ENCODE assay signal across 19 cellular contexts in the genomic region with DNA sequence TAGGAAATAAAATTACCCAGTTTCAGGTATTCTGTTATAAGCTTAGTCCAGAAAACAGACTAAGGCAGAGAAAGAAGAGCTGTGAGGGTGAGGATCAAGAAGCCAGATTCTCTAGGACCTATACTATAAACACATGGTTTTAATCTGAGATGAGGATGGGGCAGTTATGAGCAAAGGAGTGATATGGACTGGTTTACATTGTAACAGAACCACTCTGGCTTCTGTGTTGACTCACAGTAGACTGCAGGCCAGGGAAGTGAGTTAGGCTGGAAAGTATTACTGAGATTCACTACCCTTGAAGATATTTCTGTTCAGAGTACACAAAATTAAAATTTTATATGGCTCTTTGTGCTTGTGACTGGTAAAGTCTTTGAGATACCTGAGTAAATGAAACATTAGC. TPM values are rescaled to one million over a fixed set of nuclear protein-coding genes. Genes with fewer than 3 reads are reported as not detected.
DNase-seq lines count a peak whose midpoint lies in the region; ATAC-seq and TF ChIP-seq lines count a peak whose summit lies in the region.
"Had no signal": no experiment of that assay in that cellular context is flagged by ENCODE, and none has a peak within 500 bp of the region (broad histone marks: within the 10 kb centered on the region; RNA-seq: fewer than 3 reads in every experiment).

No MANE protein-coding gene starts in this region.

- no peak overlapping the region for H3K23ac ChIP-seq in IMR-90 (ENCODE audit: low read depth, low read length)

- H3K27ac Mint-ChIP-seq in CD4-positive, CD25-positive, alpha-beta regulatory T cell: peak overlapping the region in 2 of 3 donors; percentile 32 to 54
- H3K27ac Mint-ChIP-seq in neural crest cell (ENCODE audit: unreplicated experiment) (no peak overlapping the region), mesothelial cell of epicardium (no peak overlapping the region)

- no peak for TF ChIP-seq RAD21 in IMR-90 (IDR thresholded peaks at IDR 0.05; ENCODE audit: low read length)

- H3K4me2 ChIP-seq in IMR-90 (ENCODE audit: low read depth, low read length): no peak overlapping the region

- no peaks in the 10 kb centered on the region for H3K36me3 ChIP-seq in CD4-positive, CD25-positive, alpha-beta regulatory T cell (ENCODE audit: control insufficient read depth, insufficient read depth, low read length)
- H3K36me3 ChIP-seq in IMR-90 (ENCODE audit: control insufficient read depth, insufficient read depth, low read length): no peaks in the 10 kb centered on the region
- H3K36me3 ChIP-seq in body of pancreas (replicated peaks in 1 of 2; ENCODE audit: insufficient read depth in 1 of 2, low read depth in 2 of 2): no peaks in the 10 kb centered on the region
- H3K36me3 ChIP-seq in heart right ventricle: no peaks in the 10 kb centered on the region
- H3K36me3 ChIP-seq: SJCRH30 had no signal

- no peaks in the 10 kb centered on the region for H3K9me3 Mint-ChIP-seq in CD4-positive, CD25-positive, alpha-beta regulatory T cell
- H3K9me3 Mint-ChIP-seq in neural crest cell: no peaks in the 10 kb centered on the region
- H3K9me3 Mint-ChIP-seq in mesothelial cell of epicardium: no peaks in the 10 kb centered on the region

- H3K36me3 Mint-ChIP-seq in CD4-positive, CD25-positive, alpha-beta regulatory T cell: no peaks in the 10 kb centered on the region
- H3K36me3 Mint-ChIP-seq in neural crest cell (ENCODE audit: low read depth) (no peaks in the 10 kb centered on the region), mesothelial cell of epicardium (no peaks in the 10 kb centered on the region)

- H3K18ac ChIP-seq in IMR-90 (ENCODE audit: low read depth, low read length): no peak overlapping the region

- no peak overlapping the region for H2BK20ac ChIP-seq in IMR-90 (ENCODE audit: low read depth, low read length)

- no peak overlapping the region for H2AFZ ChIP-seq in IMR-90 (replicated peaks; ENCODE audit: low read length, poor library complexity)

- peak overlapping the region; percentile 55 for H2BK5ac ChIP-seq in IMR-90 (ENCODE audit: low read depth, low read length, poor library complexity, severe bottlenecking)

- peak overlapping the region in 1 of 2 experiments; percentile 4; a peak in 1 of 4 replicates for H4K8ac ChIP-seq in IMR-90 (ENCODE audit: low read depth in 2 of 2, low read length in 2 of 2)

- H2AK5ac ChIP-seq in IMR-90 (ENCODE audit: low read depth, low read length): no peak overlapping the region

- POLR2A ChIA-PET in IMR-90 (lab: Charles Lee; ENCODE audit: unreplicated experiment): no interaction called here

- H3K9me1 ChIP-seq in IMR-90 (ENCODE audit: insufficient read depth, low read length): peaks cover 3% of the 10 kb centered on the region; the same call in 1 of the 2 replicates

- ATAC-seq in CD4-positive, CD25-positive, alpha-beta regulatory T cell (ENCODE audit: low read depth in 2 of 2): no peak
- ATAC-seq in IMR-90 (ENCODE audit: low read depth): peak; percentile 3; the same call in 1 of the 2 replicates
- ATAC-seq in body of pancreas: no peak
- no peak for ATAC-seq in heart right ventricle
- ATAC-seq in GM18873 (IDR thresholded peaks at IDR 0.05; ENCODE audit: low FRiP score, unreplicated experiment): no peak

- H3K4ac ChIP-seq in IMR-90 (ENCODE audit: low read depth, low read length): no peak overlapping the region

- no peak overlapping the region for H2BK15ac ChIP-seq in IMR-90 (ENCODE audit: low read depth, low read length)

- H3K27me3 ChIP-seq in CD4-positive, CD25-positive, alpha-beta regulatory T cell (ENCODE audit: control insufficient read depth, insufficient read depth, low read length): peaks cover 8% of the 10 kb centered on the region
- H3K27me3 ChIP-seq in IMR-90 (ENCODE audit: control insufficient read depth, insufficient read depth, low read length) (no peaks in the 10 kb centered on the region), body of pancreas (peaks cover 0 to 3% of the 10 kb centered on the region in 2 donors), heart right ventricle (peaks cover 0 to 3% (median 0%) of the 10 kb centered on the region in 7 donors)
- H3K27me3 ChIP-seq: SJCRH30 had no signal

- peaks cover 15 to 34% (median 26%) of the 10 kb centered on the region in 4 donors for H3K4me1 Mint-ChIP-seq in CD4-positive, CD25-positive, alpha-beta regulatory T cell
- H3K4me1 Mint-ChIP-seq in neural crest cell (peaks cover 24% of the 10 kb centered on the region), mesothelial cell of epicardium (peaks cover 24% of the 10 kb centered on the region)

- TF ChIP-seq CTCF in IMR-90 (conservative IDR thresholded peaks at IDR 0.05; ENCODE audit: low read depth, low read length) (no peak), neural crest cell (conservative IDR thresholded peaks at IDR 0.05) (no peak), body of pancreas (IDR thresholded peaks at IDR 0.05) (no peak), mesothelial cell of epicardium (IDR thresholded peaks at IDR 0.05; ENCODE audit: unreplicated experiment) (no peak), heart right ventricle (IDR thresholded peaks at IDR 0.05) (no peak)

- TF ChIP-seq POLR2A in IMR-90 (IDR thresholded peaks at IDR 0.05; ENCODE audit: low read depth, low read length) (no peak), body of pancreas (IDR thresholded peaks at IDR 0.05) (no peak)

- peaks cover 8 to 25% of the 10 kb centered on the region in 2 experiments for H3K79me1 ChIP-seq in IMR-90 (ENCODE audit: low read depth in 1 of 2, low read length in 2 of 2)

- no peaks in the 10 kb centered on the region for H3K9me3 ChIP-seq in CD4-positive, CD25-positive, alpha-beta regulatory T cell (ENCODE audit: control insufficient read depth in 2 of 2, low read length in 2 of 2)
- H3K9me3 ChIP-seq in IMR-90 (ENCODE audit: control insufficient read depth, insufficient read depth, low read length) (no peaks in the 10 kb centered on the region), body of pancreas (no peaks in the 10 kb centered on the region), heart right ventricle (no peaks in the 10 kb centered on the region)
- H3K9me3 ChIP-seq: SJCRH30 had no signal

- H3K27me3 Mint-ChIP-seq in CD4-positive, CD25-positive, alpha-beta regulatory T cell: peaks cover 30% of the 10 kb centered on the region
- H3K27me3 Mint-ChIP-seq in neural crest cell (ENCODE audit: low read depth) (peaks cover 22% of the 10 kb centered on the region), mesothelial cell of epicardium (ENCODE audit: low read depth) (peaks cover 15% of the 10 kb centered on the region)

- no peak overlapping the region for H3K4me3 Mint-ChIP-seq in CD4-positive, CD25-positive, alpha-beta regulatory T cell
- H3K4me3 Mint-ChIP-seq in neural crest cell (peak overlapping the region; percentile 59), mesothelial cell of epicardium (no peak overlapping the region)

- peaks cover 25% of the 10 kb centered on the region for H3K4me1 ChIP-seq in CD4-positive, CD25-positive, alpha-beta regulatory T cell (ENCODE audit: control insufficient read depth, insufficient read depth, low read length, poor library complexity, severe bottlenecking)
- peaks cover 6% of the 10 kb centered on the region for H3K4me1 ChIP-seq in IMR-90 (ENCODE audit: control insufficient read depth, insufficient read depth, low read length)
- peaks cover 18% of the 10 kb centered on the region for H3K4me1 ChIP-seq in body of pancreas
- H3K4me1 ChIP-seq in heart right ventricle: peaks cover 2 to 37% (median 21%) of the 10 kb centered on the region in 9 donors

- in situ Hi-C loops in IMR-90 (cut with MboI; ENCODE audit: low sequenced_read_pairs): no loop called here

- intact Hi-C loops in IMR-90 (cut with micrococcal nuclease) (no loop called here), body of pancreas (cut with DNase I) (loop anchor here (5.0 kb wide), 1 partner anchor 296 kb away; no protein-coding TSS in a partner anchor), heart right ventricle (cut with DNase I) (loop anchor here in 7 of 10 donors (10.0 kb wide), 4 partner anchors 283 to 353 kb away; a partner anchor contains a TSS)

- no peak overlapping the region for H3K9ac ChIP-seq in IMR-90 (ENCODE audit: low read depth, low read length)

- H4K5ac ChIP-seq in IMR-90 (ENCODE audit: low read depth, low read length): no peak overlapping the region

- BruUV-seq in IMR-90 (replicated peaks; lab: Mats Ljungman, UMichigan): no TSS peak

- H2AK9ac ChIP-seq in IMR-90 (replicated peaks; ENCODE audit: low read depth, low read length, poor library complexity): no peak overlapping the region

- no peak overlapping the region for H2BK120ac ChIP-seq in IMR-90 (ENCODE audit: low read depth, low read length)

- H3K56ac ChIP-seq in IMR-90 (ENCODE audit: extremely low read depth, insufficient read depth, low read length): no peak overlapping the region

- peaks cover 3% of the 10 kb centered on the region; the same call in 1 of the 2 replicates for H4K20me1 ChIP-seq in IMR-90 (ENCODE audit: insufficient read depth, low read length)

- CTCF ChIA-PET in IMR-90 (lab: Yijun Ruan, JAX): interaction anchor here (0.6 kb wide), 1 partner anchor 299 kb away, joined by 3 read pairs; no protein-coding TSS in a partner anchor

- dilution Hi-C loops in IMR-90 (cut with HindIII; ENCODE audit: low sequenced_read_pairs, unreplicated experiment): no loop called here

- no peak overlapping the region for H3K14ac ChIP-seq in IMR-90 (replicated peaks; ENCODE audit: low read depth, low read length)

- H4K91ac ChIP-seq in IMR-90 (ENCODE audit: insufficient read depth, low read depth, low read length): no peak overlapping the region

- H3K4me3 ChIP-seq in CD4-positive, CD25-positive, alpha-beta regulatory T cell (ENCODE audit: low read depth, low read length): no peak overlapping the region
- no peak overlapping the region for H3K4me3 ChIP-seq in IMR-90 (ENCODE audit: insufficient read depth, low read depth, low read length)
- H3K4me3 ChIP-seq in body of pancreas: no peak overlapping the region
- H3K4me3 ChIP-seq in heart right ventricle: no peak overlapping the region
- H3K4me3 ChIP-seq: SJCRH30 had no signal

- DNase-seq in CD4-positive, CD25-positive, alpha-beta regulatory T cell: no peak
- DNase-seq in IMR-90: peak; percentile 80
- peak; percentile 38 for DNase-seq in fibroblast of gingiva (ENCODE audit: low read depth)
- DNase-seq in neural crest cell (ENCODE audit: low read depth, low spot score): no peak
- no peak for DNase-seq in body of pancreas
- no peak for DNase-seq in mesothelial cell of epicardium (ENCODE audit: low spot score in 2 of 2, unreplicated experiment in 2 of 2)
- no peak for DNase-seq in heart right ventricle
- DNase-seq: DMS153, GF-D8, H7, NCI-H1436, NCI-H2029, NCI-H345, NCI-H526, SJCRH30 had no signal

- no peak overlapping the region for H3K27ac ChIP-seq in CD4-positive, CD25-positive, alpha-beta regulatory T cell (ENCODE audit: insufficient read depth, low read length, poor library complexity, severe bottlenecking)
- H3K27ac ChIP-seq in IMR-90 (ENCODE audit: insufficient read depth, low read length) (no peak overlapping the region), body of pancreas (no peak overlapping the region), heart right ventricle (no peak overlapping the region)
- H3K27ac ChIP-seq: SJCRH30 had no signal

RNA-seq across cellular contexts. Expression of a gene that starts 3.2 kb away (rescaled TPM):
- 49.5 TPM for total RNA-seq in CD4-positive, CD25-positive, alpha-beta regulatory T cell
- 10 to 100 TPM; 65.0 to 97.8 (median 80.8) TPM for polyA plus RNA-seq in CD4-positive, CD25-positive, alpha-beta regulatory T cell
- total RNA-seq in IMR-90 (2012; rRNA removed) (35.8 and 92.8 TPM in 2 replicates), neural crest cell (49.6 and 49.9 TPM in 2 replicates), body of pancreas (10 to 100 TPM; 21.4 to 28.0 TPM), mesothelial cell of epicardium (34.4 to 37.6 TPM (median 37.0 TPM) in 3 replicates), heart right ventricle (10 to 100 TPM; 40.8 to 79.7 (median 49.7) TPM)
- polyA plus RNA-seq in IMR-90 (2012; rRNA removed) (22.8 and 23.6 TPM in 2 replicates), heart right ventricle (100 to 1,000 TPM in 1 of 2 donors, 10 to 100 TPM in 1; 80.3 to 123 TPM)
- 12.9 and 19.1 TPM in 2 replicates for polyA plus RNA-seq in IMR-90 (2012; cell fraction: cytosol; rRNA removed)
- polyA plus RNA-seq in IMR-90 (2012; cell fraction: nucleus; rRNA removed; ENCODE audit: low replicate concordance): 4.5 and 6.9 TPM in 2 replicates

RNA-seq across cellular contexts. Expression of a gene that starts 14.6 kb away (rescaled TPM):
- not detected for total RNA-seq in CD4-positive, CD25-positive, alpha-beta regulatory T cell
- polyA plus RNA-seq in CD4-positive, CD25-positive, alpha-beta regulatory T cell: not detected
- total RNA-seq in IMR-90 (2012; rRNA removed): not detected in 2 replicates
- polyA plus RNA-seq in IMR-90 (2012; rRNA removed): 0.07 and 0.11 TPM in 2 replicates
- polyA plus RNA-seq in IMR-90 (2012; cell fraction: cytosol; rRNA removed): not detected in 2 replicates
- 0.04 and 0.16 TPM in 2 replicates for polyA plus RNA-seq in IMR-90 (2012; cell fraction: nucleus; rRNA removed; ENCODE audit: low replicate concordance)
- not detected in 2 replicates for total RNA-seq in neural crest cell
- total RNA-seq in body of pancreas: not detected
- total RNA-seq in mesothelial cell of epicardium: not detected in 3 replicates
- total RNA-seq in heart right ventricle: under 1 TPM in 1 of 10 donors, not detected in 9; 0.26 TPM
- polyA plus RNA-seq in heart right ventricle: under 1 TPM; 0.09 to 0.22 TPM
- total RNA-seq: Daoy, H7, HT-29, M059J, SJCRH30 had no signal

RNA-seq across cellular contexts. Expression of a gene that starts 22.6 kb away (rescaled TPM):
- 0.37 TPM for total RNA-seq in CD4-positive, CD25-positive, alpha-beta regulatory T cell
- polyA plus RNA-seq in CD4-positive, CD25-positive, alpha-beta regulatory T cell: not detected
- under 0.01 TPM in 1 of 2 replicates, not detected in the other for total RNA-seq in IMR-90 (2012; rRNA removed)
- 0.03 TPM in 1 of 2 replicates, not detected in the other for polyA plus RNA-seq in IMR-90 (2012; rRNA removed)
- not detected in 2 replicates for polyA plus RNA-seq in IMR-90 (2012; cell fraction: cytosol; rRNA removed)
- polyA plus RNA-seq in IMR-90 (2012; cell fraction: nucleus; rRNA removed; ENCODE audit: low replicate concordance): not detected in 2 replicates
- not detected in 2 replicates for total RNA-seq in neural crest cell
- total RNA-seq in body of pancreas: not detected
- 1.7 to 2.3 TPM (median 2.1 TPM) in 3 replicates for total RNA-seq in mesothelial cell of epicardium
- under 1 TPM in 6 of 10 donors, not detected in 4; 0.09 to 0.26 (median 0.23) TPM for total RNA-seq in heart right ventricle
- polyA plus RNA-seq in heart right ventricle: under 1 TPM; 0.03 to 0.22 TPM
- total RNA-seq: Daoy, H7, HT-29, SJCRH30 had no signal

RNA-seq across cellular contexts. Expression of a gene that starts 48.2 kb away (rescaled TPM):
- 0.52 TPM for total RNA-seq in CD4-positive, CD25-positive, alpha-beta regulatory T cell
- polyA plus RNA-seq in CD4-positive, CD25-positive, alpha-beta regulatory T cell: under 1 TPM in 1 of 4 donors, not detected in 3; 0.08 TPM
- under 0.01 and 0.28 TPM in 2 replicates for total RNA-seq in IMR-90 (2012; rRNA removed)
- polyA plus RNA-seq in IMR-90 (2012; rRNA removed): 0.10 and 0.19 TPM in 2 replicates
- 0.01 and 0.09 TPM in 2 replicates for polyA plus RNA-seq in IMR-90 (2012; cell fraction: cytosol; rRNA removed)
- 0.33 and 1.2 TPM in 2 replicates for polyA plus RNA-seq in IMR-90 (2012; cell fraction: nucleus; rRNA removed; ENCODE audit: low replicate concordance)
- 2.2 and 2.4 TPM in 2 replicates for total RNA-seq in neural crest cell
- total RNA-seq in body of pancreas: 1 to 10 TPM in 1 of 2 donors, not detected in 1; 2.6 TPM
- total RNA-seq in mesothelial cell of epicardium: 0.78 to 1.2 TPM (median 0.89 TPM) in 3 replicates
- total RNA-seq in heart right ventricle: under 1 TPM in 8 of 10 donors, not detected in 2; 0.11 to 0.55 (median 0.22) TPM
- under 1 TPM; 0.14 to 0.44 TPM for polyA plus RNA-seq in heart right ventricle
- total RNA-seq: HT-29, M059J had no signal

RNA-seq across cellular contexts. Expression of a gene that starts 56.7 kb away (rescaled TPM):
- 0.10 TPM for total RNA-seq in CD4-positive, CD25-positive, alpha-beta regulatory T cell
- not detected for polyA plus RNA-seq in CD4-positive, CD25-positive, alpha-beta regulatory T cell
- total RNA-seq in IMR-90 (2012; rRNA removed) (10.6 and 10.8 TPM in 2 replicates), neural crest cell (0.33 and 0.45 TPM in 2 replicates), body of pancreas (under 1 TPM; 0.33 to 0.52 TPM), mesothelial cell of epicardium (1.4 to 1.7 TPM (median 1.6 TPM) in 3 replicates), heart right ventricle (1 to 10 TPM; 1.1 to 2.8 (median 1.5) TPM)
- polyA plus RNA-seq in IMR-90 (2012; rRNA removed) (2.8 and 3.3 TPM in 2 replicates), heart right ventricle (1 to 10 TPM; 1.2 TPM)
- polyA plus RNA-seq in IMR-90 (2012; cell fraction: cytosol; rRNA removed): 1.1 and 2.0 TPM in 2 replicates
- polyA plus RNA-seq in IMR-90 (2012; cell fraction: nucleus; rRNA removed; ENCODE audit: low replicate concordance): 0.29 and 1.6 TPM in 2 replicates

Comparison
In these comparisons a context has a peak if more than half of its experiments do, and no peak if none do; other contexts are left out.
1. DNase-seq: peak in IMR-90 (single experiment) and fibroblast of gingiva (single experiment); none in CD4-positive, CD25-positive, alpha-beta regulatory T cell (0 of 3), neural crest cell (single experiment), body of pancreas (0 of 4), mesothelial cell of epicardium (0 of 2) and heart right ventricle (0 of 2).
2. H3K27ac Mint-ChIP-seq: peak in CD4-positive, CD25-positive, alpha-beta regulatory T cell (2 of 3); none in neural crest cell (single experiment) and mesothelial cell of epicardium (single experiment).